ENCODE assay signal across 16 cellular contexts in genomic region chr6:148629197-148629909, GRCh38.
DNase-seq lines count a peak whose midpoint lies in the region; ATAC-seq, FAIRE-seq and TF ChIP-seq lines count a peak whose summit lies in the region.
"Had no signal": no experiment of that assay in that cellular context is flagged by ENCODE, and none has a peak within 500 bp of the region (broad histone marks: within the 10 kb centered on the region; RNA-seq: fewer than 3 reads in every experiment).

No MANE protein-coding gene starts in this region.

- H4K20me1 ChIP-seq in GM12878 (ENCODE audit: control insufficient read depth, insufficient read depth), result no peaks in the 10 kb centered on the region

- H4K8ac ChIP-seq in trophoblast cell (ENCODE audit: low read depth, low read length), result no peak overlapping the region

- no peak overlapping the region for H4K91ac ChIP-seq in trophoblast cell (ENCODE audit: low read depth, low read length)

- peak overlapping the region; percentile 73 for H2AFZ ChIP-seq in GM12878 (ENCODE audit: control insufficient read depth, low read depth, low read length)
- no peak overlapping the region for H2AFZ ChIP-seq in trophoblast cell (ENCODE audit: insufficient read depth, low read length, poor library complexity)

- H3K4me3 ChIP-seq in GM12878, result no peak overlapping the region
- H3K4me3 ChIP-seq in skeletal muscle cell (ENCODE audit: low read depth, low read length), result no peak overlapping the region
- no peak overlapping the region for H3K4me3 ChIP-seq in trophoblast cell (ENCODE audit: low read depth, low read length)
- H3K4me3 ChIP-seq in right atrium auricular region, result no peak overlapping the region
- H3K4me3 ChIP-seq: dorsolateral prefrontal cortex had no signal

- no peak for TF ChIP-seq RAD21 in GM12878 (IDR thresholded peaks at IDR 0.05; ENCODE audit: insufficient read depth, low read depth, low read length)

- H3K18ac ChIP-seq in trophoblast cell (ENCODE audit: low read length), result no peak overlapping the region

- SMC1A ChIA-PET in GM12878 (lab: Charles Lee; ENCODE audit: uncharacterized antibody, unreplicated experiment), result interaction anchor here (1.0 to 1.2 kb wide), 2 partner anchors 10 to 48 kb away, joined by 3 to 4 read pairs; no protein-coding TSS in a partner anchor

- RAD21 ChIA-PET in GM12878 (lab: Charles Lee; ENCODE audit: unreplicated experiment), result no interaction called here

- H3K23ac ChIP-seq in trophoblast cell (ENCODE audit: low read length), result no peak overlapping the region

- H3K4ac ChIP-seq in trophoblast cell (ENCODE audit: low read depth, low read length), result no peak overlapping the region

- H3K14ac ChIP-seq in trophoblast cell (ENCODE audit: low read length), result no peak overlapping the region

- H3K27me3 ChIP-seq in GM12878 (replicated peaks in 1 of 2; ENCODE audit: control insufficient read depth in 2 of 2, insufficient read depth in 2 of 2, low read length in 1 of 2), result no peaks in the 10 kb centered on the region
- H3K27me3 ChIP-seq in trophoblast cell (ENCODE audit: insufficient read depth, low read length), result no peaks in the 10 kb centered on the region
- no peaks in the 10 kb centered on the region for H3K27me3 ChIP-seq in right atrium auricular region
- H3K27me3 ChIP-seq: dorsolateral prefrontal cortex had no signal

- H3K36me3 ChIP-seq in GM12878 (ENCODE audit: control insufficient read depth in 2 of 2, insufficient read depth in 2 of 2, low read length in 1 of 2) (no peaks in the 10 kb centered on the region), trophoblast cell (ENCODE audit: control insufficient read depth in 1 of 2, insufficient read depth in 2 of 2, low read length in 2 of 2) (no peaks in the 10 kb centered on the region), right atrium auricular region (no peaks in the 10 kb centered on the region)

- in situ Hi-C loops in GM12878 (cut with MboI), result no loop called here

- DNase-seq in GM04504 (ENCODE audit: low read depth) (peak; percentile 61), GM12878 (ENCODE audit: low read depth, low spot score) (no peak), skeletal muscle cell (ENCODE audit: low read depth) (peak; percentile 58), trophoblast cell (no peak), right atrium auricular region (ENCODE audit: low spot score) (no peak), retina (no peak)
- DNase-seq: activated CD4-positive, alpha-beta memory T cell treated with anti-CD3 and anti-CD28 coated beads, Interleukin-2, amount 10 ng/mL, durations not matched to agents 7 days and 5 days; dorsolateral prefrontal cortex; left ventricle myocardium superior; NCI-H1105; occipital lobe; OCI-M1; stimulated activated CD4-positive, alpha-beta T cell treated with anti-CD3 and anti-CD28 coated beads, Interleukin-2, amount 100 ng/mL, for 24 hours; stimulated activated naive CD4-positive, alpha-beta T cell treated with Interleukin-2 at 50 U/mL for 16 hours had no signal

- CTCF ChIA-PET in GM12878 (lab: Yijun Ruan, JAX), result interaction anchor here (1.0 to 1.5 kb wide), 2 partner anchors 8 to 376 kb away, joined by 3 to 4 read pairs; no protein-coding TSS in a partner anchor

- BruUV-seq in GM12878 (replicated peaks; lab: Mats Ljungman, UMichigan), result no TSS peak

- no peak overlapping the region for H2BK120ac ChIP-seq in trophoblast cell (ENCODE audit: insufficient read depth, low read length, poor library complexity)

- H3K79me2 ChIP-seq in GM12878 (ENCODE audit: control insufficient read depth, insufficient read depth, low read length) (no peaks in the 10 kb centered on the region), trophoblast cell (ENCODE audit: control insufficient read depth, insufficient read depth, low read length, poor library complexity) (no peaks in the 10 kb centered on the region)

- POLR2A ChIA-PET in GM12878 (lab: Charles Lee), result interaction anchor here (0.8 kb wide), 1 partner anchor 18 kb away, joined by 3 read pairs; no protein-coding TSS in a partner anchor

- TF ChIP-seq EP300 in GM12878 (IDR thresholded peaks at IDR 0.05; ENCODE audit: borderline replicate concordance in 1 of 2, control insufficient read depth in 1 of 2, low read depth in 2 of 2, low read length in 2 of 2), result no peak

- no peak overlapping the region for H4K12ac ChIP-seq in trophoblast cell (ENCODE audit: low read depth, low read length)

- ATAC-seq in HG03354 (IDR thresholded peaks at IDR 0.05; ENCODE audit: poor library complexity, severe bottlenecking, unreplicated experiment), result peak; percentile 76
- ATAC-seq in GM12878, result peak; percentile 62
- no peak for ATAC-seq in HG02571 (IDR thresholded peaks at IDR 0.05; ENCODE audit: unreplicated experiment)
- ATAC-seq: left ventricle myocardium superior had no signal

- H2AK5ac ChIP-seq in trophoblast cell (ENCODE audit: low read length), result no peak overlapping the region

- no peak for FAIRE-seq in GM12878 (lab: Jason Lieb, UNC)

- H3K79me1 ChIP-seq in trophoblast cell (ENCODE audit: low read length), result no peaks in the 10 kb centered on the region

- no peak overlapping the region for H3K9ac ChIP-seq in GM12878 (ENCODE audit: control insufficient read depth, insufficient read depth, low read length)
- H3K9ac ChIP-seq in trophoblast cell (ENCODE audit: low read length), result no peak overlapping the region

- TF ChIP-seq POLR2A in GM12878 (IDR thresholded peaks at IDR 0.05; ENCODE audit: low read depth, low read length), result no peak

- intact Hi-C loops in GM12878 (cut with micrococcal nuclease; ENCODE audit: unreplicated experiment), result no loop called here

- no peak overlapping the region for H2BK12ac ChIP-seq in trophoblast cell (ENCODE audit: low read length)

- no peak overlapping the region for H3K27ac ChIP-seq in GM12878 (ENCODE audit: control insufficient read depth, insufficient read depth)
- H3K27ac ChIP-seq in trophoblast cell (ENCODE audit: low read depth, low read length), result no peak overlapping the region
- H3K27ac ChIP-seq in right atrium auricular region, result no peak overlapping the region
- H3K27ac ChIP-seq: dorsolateral prefrontal cortex had no signal

- H3K4me1 ChIP-seq in GM12878 (ENCODE audit: control insufficient read depth, insufficient read depth, low read length), result peaks cover 3% of the 10 kb centered on the region; the same call in 1 of the 2 replicates
- H3K4me1 ChIP-seq in trophoblast cell (ENCODE audit: control insufficient read depth in 1 of 2, insufficient read depth in 2 of 2, low read length in 2 of 2), result no peaks in the 10 kb centered on the region
- no peaks in the 10 kb centered on the region for H3K4me1 ChIP-seq in right atrium auricular region

- 0% methylated on average over 2 of the region's 2 CpGs for WGBS in GM12878 (ENCODE audit: insufficient coverage, insufficient replicate concordance, low lambda C conversion rate, missing lambda C conversion rate)
- no CpG with 5 or more reads among the region's 2 CpGs for WGBS in trophoblast cell (ENCODE audit: extremely low coverage, insufficient coverage, insufficient read length)

- H3K4me2 ChIP-seq in GM12878 (ENCODE audit: control insufficient read depth, insufficient read depth) (peak overlapping the region; percentile 64), trophoblast cell (ENCODE audit: low read length) (no peak overlapping the region)

- TF ChIP-seq CTCF in GM12878 (IDR thresholded peaks at IDR 0.05 in 2 of 3, conservative IDR thresholded peaks at IDR 0.05 in 1 of 3; ENCODE audit: control insufficient read depth in 2 of 3, extremely low read depth in 1 of 3, insufficient read depth in 1 of 3, low read depth in 3 of 3, low read length in 3 of 3), result no peak
- no peak for TF ChIP-seq CTCF in right atrium auricular region (IDR thresholded peaks at IDR 0.05)

- no peak overlapping the region for H2BK5ac ChIP-seq in trophoblast cell (ENCODE audit: low read depth, low read length, poor library complexity)

- H3K9me3 ChIP-seq in GM12878 (replicated peaks; ENCODE audit: control insufficient read depth, insufficient read depth, low read length) (no peaks in the 10 kb centered on the region; the same call in 2 of the 3 replicates), trophoblast cell (ENCODE audit: insufficient read depth, low read depth, low read length) (no peaks in the 10 kb centered on the region), right atrium auricular region (no peaks in the 10 kb centered on the region)

TF ChIP-seq in GM12878, 131 proteins besides CTCF, POLR2A, EP300 and RAD21:
- TF ChIP-seq ZBTB40 (IDR thresholded peaks at IDR 0.05; ENCODE audit: borderline replicate concordance) (peak; percentile 57), ZNF274 (IDR thresholded peaks at IDR 0.05; ENCODE audit: insufficient read depth, insufficient read length) (no peak), HCFC1 (IDR thresholded peaks at IDR 0.05; ENCODE audit: low read length) (no peak), BMI1 (IDR thresholded peaks at IDR 0.05; ENCODE audit: borderline replicate concordance) (no peak)
TF ChIP-seq in GM12878: peak in this region for 1.

Comparison
In these comparisons a context has a peak if more than half of its experiments do, and no peak if none do; other contexts are left out.
1. DNase-seq: peak in GM04504 (single experiment) and skeletal muscle cell (single experiment); none in GM12878 (single experiment), trophoblast cell (0 of 2), right atrium auricular region (single experiment) and retina (single experiment).